Comparison of ENCODE assay signal across 24 cellular contexts in the genomic region with DNA sequence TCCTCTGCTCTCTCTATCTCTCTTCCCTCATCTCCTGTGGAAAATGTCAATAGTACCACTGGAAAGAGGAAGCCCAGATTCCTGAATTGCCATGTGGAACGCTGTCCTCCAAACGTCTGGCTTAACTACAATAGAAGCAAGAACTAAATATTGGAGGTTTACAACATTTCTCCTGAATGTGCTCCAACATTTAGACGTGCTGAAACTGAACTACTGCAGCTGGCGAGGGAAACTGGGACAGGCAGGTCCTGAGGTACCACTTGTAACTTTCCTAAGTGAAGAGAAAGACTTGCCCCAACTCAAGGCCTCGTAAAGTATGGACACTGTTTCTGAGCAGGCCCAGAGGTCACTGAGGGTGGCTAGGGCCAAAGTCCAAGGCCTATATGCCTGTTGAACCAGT.
DNase-seq lines count a peak whose midpoint lies in the region; ATAC-seq, FAIRE-seq and TF ChIP-seq lines count a peak whose summit lies in the region.
"Had no signal": no experiment of that assay in that cellular context is flagged by ENCODE, and none has a peak within 500 bp of the region (broad histone marks: within the 10 kb centered on the region; RNA-seq: fewer than 3 reads in every experiment).

No MANE protein-coding gene starts in this region.

- H3K36me3 ChIP-seq in bronchial epithelial cell (ENCODE audit: control insufficient read depth, insufficient read depth, low read length) (no peaks in the 10 kb centered on the region), sigmoid colon (no peaks in the 10 kb centered on the region)
- H3K36me3 ChIP-seq: BE2C; BLaER1 treated with 17β-estradiol and CSF1 and Interleukin-3, amounts not matched to agents 10 nM and 100 nM; HAP-1 had no signal

- no peaks in the 10 kb centered on the region for H3K9me3 ChIP-seq in sigmoid colon
- H3K9me3 ChIP-seq: A549, BE2C, HAP-1 had no signal

- WGBS in sigmoid colon, 2 donors, result 67 to 74% methylated on average over 5 of the region's 5 CpGs

- intact Hi-C loops in Right ventricle myocardium superior (cut with DNase I) (no loop called here), cardiac septum (cut with DNase I) (no loop called here), sigmoid colon (cut with DNase I) (no loop called here)

- TF ChIP-seq EP300 in sigmoid colon (IDR thresholded peaks at IDR 0.05), result no peak

- H3K4me3 ChIP-seq in bronchial epithelial cell (ENCODE audit: low read depth, low read length), result no peak overlapping the region
- no peak overlapping the region for H3K4me3 ChIP-seq in sigmoid colon
- H3K4me3 ChIP-seq: A549; BLaER1 treated with 17β-estradiol and CSF1 and Interleukin-3, amounts not matched to agents 10 nM and 100 nM; GM12878; GM23338; HAP-1 had no signal

- DNase-seq in Right ventricle myocardium superior (no peak), cardiac septum (ENCODE audit: low spot score) (no peak), bronchial epithelial cell (ENCODE audit: low read depth) (no peak), sigmoid colon (peak; percentile 76), dermis blood vessel endothelial cell (no peak), hippocampal formation (lab: John Stamatoyannopoulos, UW) (no peak), nucleus accumbens (lab: John Stamatoyannopoulos, UW) (no peak)
- DNase-seq: 8988T; ACHN; AML-193; BE2C; CD4-positive, alpha-beta T cell; CD8-positive, alpha-beta memory T cell; DMS 273 treated with DMSO at 0.1 percent for 48 hours; DMS79; EL; GDM1; HFFc6 had no signal

- peaks cover 0 to 25% (median 12%) of the 10 kb centered on the region in 4 donors for H3K4me1 ChIP-seq in sigmoid colon
- H3K4me1 ChIP-seq: A549, BE2C, HAP-1 had no signal

- TF ChIP-seq CTCF in bronchial epithelial cell (IDR thresholded peaks at IDR 0.05; ENCODE audit: insufficient read depth, low read length, severe bottlenecking) (no peak), sigmoid colon (IDR thresholded peaks at IDR 0.05) (no peak)

- H3K27me3 ChIP-seq in bronchial epithelial cell (ENCODE audit: control insufficient read depth, insufficient read depth, low read length) (no peaks in the 10 kb centered on the region), sigmoid colon (no peaks in the 10 kb centered on the region)
- H3K27me3 ChIP-seq: BE2C; BLaER1 treated with 17β-estradiol and CSF1 and Interleukin-3, amounts not matched to agents 10 nM and 100 nM had no signal

- TF ChIP-seq POLR2A in sigmoid colon (IDR thresholded peaks at IDR 0.05), result no peak

- ATAC-seq in Right ventricle myocardium superior (ENCODE audit: poor library complexity), result peak; percentile 65
- ATAC-seq: A549, GM12878, GM23338 had no signal

- peak overlapping the region in 1 of 4 donors; percentile 34 for H3K27ac ChIP-seq in sigmoid colon
- H3K27ac ChIP-seq: A549; BLaER1 treated with 17β-estradiol and CSF1 and Interleukin-3, amounts not matched to agents 10 nM and 100 nM had no signal

- FAIRE-seq in bronchial epithelial cell (lab: Jason Lieb, UNC), result peak; percentile 23
- FAIRE-seq: A549, D721Med, GM12878 had no signal
